ENCODE assay signal across 21 cellular contexts in the genomic region with DNA sequence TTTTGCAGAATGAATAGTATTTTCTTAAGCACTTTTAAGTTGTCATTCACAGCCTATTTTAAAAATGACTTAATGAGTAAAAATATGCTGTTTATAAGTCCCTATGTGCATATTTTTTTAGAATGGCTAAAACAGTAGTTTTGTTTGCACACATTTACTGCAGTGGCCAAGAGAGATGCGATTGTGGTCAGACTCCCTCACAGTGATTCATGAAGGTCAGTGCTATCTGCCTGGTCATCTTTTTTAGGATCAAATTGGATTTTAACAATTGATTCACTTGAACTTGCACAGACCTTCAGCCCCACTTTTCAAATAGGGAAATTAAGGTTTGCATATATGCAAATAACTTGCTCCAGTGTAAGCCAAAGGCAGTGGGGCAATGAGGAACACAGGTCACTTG.
DNase-seq lines count a peak whose midpoint lies in the region; ATAC-seq and TF ChIP-seq lines count a peak whose summit lies in the region.
"Had no signal": no experiment of that assay in that cellular context is flagged by ENCODE, and none has a peak within 500 bp of the region (broad histone marks: within the 10 kb centered on the region; RNA-seq: fewer than 3 reads in every experiment).

No MANE protein-coding gene starts in this region.

- BruUV-seq in A673 (replicated peaks; lab: Mats Ljungman, UMichigan), result no TSS peak

- no peaks in the 10 kb centered on the region for H3K36me3 ChIP-seq in adipocyte (ENCODE audit: control insufficient read depth, insufficient read depth, low read length, severe bottlenecking)
- H3K36me3 ChIP-seq in mucosa of descending colon (ENCODE audit: low read depth), result no peaks in the 10 kb centered on the region
- no peaks in the 10 kb centered on the region for H3K36me3 ChIP-seq in A673 (ENCODE audit: insufficient read depth, low read length, poor library complexity, severe bottlenecking)
- H3K36me3 ChIP-seq: BLaER1 treated with 17β-estradiol and CSF1 and Interleukin-3, amounts not matched to agents 10 nM and 100 nM had no signal

- no peak overlapping the region for H3K27ac ChIP-seq in A673 (ENCODE audit: low read depth, low read length, poor library complexity, severe bottlenecking)
- H3K27ac ChIP-seq: BLaER1 treated with 17β-estradiol and CSF1 and Interleukin-3, amounts not matched to agents 10 nM and 100 nM; KMS-11 had no signal

- no peak for TF ChIP-seq CTCF in mucosa of descending colon (IDR thresholded peaks at IDR 0.05)
- TF ChIP-seq CTCF in A673 (conservative IDR thresholded peaks at IDR 0.05; ENCODE audit: low read depth, low read length), result no peak

- CTCF ChIA-PET in A673 (lab: Charles Lee), result no interaction called here

- H3K27me3 ChIP-seq in adipocyte (replicated peaks; ENCODE audit: control insufficient read depth, insufficient read depth, low read length), result no peaks in the 10 kb centered on the region
- no peaks in the 10 kb centered on the region for H3K27me3 ChIP-seq in A673 (replicated peaks; ENCODE audit: insufficient read depth, low read depth, low read length, poor library complexity)
- H3K27me3 ChIP-seq: BLaER1 treated with 17β-estradiol and CSF1 and Interleukin-3, amounts not matched to agents 10 nM and 100 nM had no signal

- H3K4me3 ChIP-seq in adipocyte (ENCODE audit: low read length), result no peak overlapping the region
- no peak overlapping the region for H3K4me3 ChIP-seq in mucosa of descending colon
- no peak overlapping the region for H3K4me3 ChIP-seq in A673 (ENCODE audit: low read depth, low read length, poor library complexity, severe bottlenecking)
- H3K4me3 ChIP-seq: BLaER1 treated with 17β-estradiol and CSF1 and Interleukin-3, amounts not matched to agents 10 nM and 100 nM had no signal

- no peak for ATAC-seq in mucosa of descending colon
- ATAC-seq: activated naive CD8-positive, alpha-beta T cell treated with anti-CD3 and anti-CD28 coated beads, Interleukin-2, amount 50 U/mL, for 24 hours had no signal

- no peak overlapping the region for H3K9ac ChIP-seq in adipocyte (ENCODE audit: low read length)
- H3K9ac ChIP-seq: BLaER1 treated with 17β-estradiol and CSF1 and Interleukin-3, amounts not matched to agents 10 nM and 100 nM; KMS-11 had no signal

- H3K4me1 ChIP-seq in adipocyte (ENCODE audit: control insufficient read depth, insufficient read depth, low read length) (peaks cover 16% of the 10 kb centered on the region), mucosa of descending colon (ENCODE audit: low read depth) (no peaks in the 10 kb centered on the region), A673 (ENCODE audit: insufficient read depth, low read length, poor library complexity, severe bottlenecking) (no peaks in the 10 kb centered on the region)
- H3K4me1 ChIP-seq: BLaER1 treated with 17β-estradiol and CSF1 and Interleukin-3, amounts not matched to agents 10 nM and 100 nM had no signal

- intact Hi-C loops in mucosa of descending colon (cut with DNase I, micrococcal nuclease) (no loop called here), A673 (cut with micrococcal nuclease; ENCODE audit: unreplicated experiment) (no loop called here)

- DNase-seq in A172 (ENCODE audit: low spot score), result peak; percentile 22
- peak; percentile 44 for DNase-seq in HS-5 (ENCODE audit: low read depth)
- peak; percentile 2 for DNase-seq in adipocyte (ENCODE audit: low read depth)
- DNase-seq in kidney glomerular epithelial cell (lab: John Stamatoyannopoulos, UW), result peak; percentile 43
- DNase-seq in NCI-H187 treated with DMSO at 0.1 percent for 48 hours (lab: John Stamatoyannopoulos, UW), result no peak
- no peak for DNase-seq in NCI-H524 treated with DMSO at 0.1 percent for 48 hours (lab: John Stamatoyannopoulos, UW)
- no peak for DNase-seq in mucosa of descending colon
- DNase-seq in A673 (ENCODE audit: low spot score), result no peak
- DNase-seq: 8988T; activated CD4-positive, alpha-beta T cell treated with anti-CD3 and anti-CD28 coated beads, Interleukin-2, amount 10 ng/mL, durations not matched to agents 7 days and 5 days; activated naive CD8-positive, alpha-beta T cell treated with anti-CD3 and anti-CD28 coated beads, Interleukin-2, amount 50 U/mL, for 24 hours; cortex of kidney; NCI-H1092 treated with DMSO at 0.1 percent for 48 hours; NCI-H2029 treated with DMSO at 0.1 percent for 48 hours; NCI-H510A; occipital lobe; retina; SHP77 treated with DMSO at 0.1 percent for 48 hours; T-helper 1 cell had no signal

- no peaks in the 10 kb centered on the region for H3K9me3 ChIP-seq in adipocyte (ENCODE audit: control insufficient read depth, low read length)
- no peaks in the 10 kb centered on the region for H3K9me3 ChIP-seq in mucosa of descending colon
- no peaks in the 10 kb centered on the region for H3K9me3 ChIP-seq in A673 (ENCODE audit: low read depth, low read length, poor library complexity, severe bottlenecking)
- H3K9me3 ChIP-seq: BLaER1 treated with 17β-estradiol and CSF1 and Interleukin-3, amounts not matched to agents 10 nM and 100 nM had no signal

- POLR2A ChIA-PET in A673 (lab: Charles Lee; ENCODE audit: low non-redundant PET), result no interaction called here

Comparison
In these comparisons a context has a peak if more than half of its experiments do, and no peak if none do; other contexts are left out.
1. DNase-seq: peak in A172 (single experiment), HS-5 (single experiment), adipocyte (single experiment) and kidney glomerular epithelial cell (single experiment); none in NCI-H187 treated with DMSO at 0.1 percent for 48 hours (single experiment), NCI-H524 treated with DMSO at 0.1 percent for 48 hours (single experiment), mucosa of descending colon (0 of 3) and A673 (single experiment).